In the genomic region with DNA sequence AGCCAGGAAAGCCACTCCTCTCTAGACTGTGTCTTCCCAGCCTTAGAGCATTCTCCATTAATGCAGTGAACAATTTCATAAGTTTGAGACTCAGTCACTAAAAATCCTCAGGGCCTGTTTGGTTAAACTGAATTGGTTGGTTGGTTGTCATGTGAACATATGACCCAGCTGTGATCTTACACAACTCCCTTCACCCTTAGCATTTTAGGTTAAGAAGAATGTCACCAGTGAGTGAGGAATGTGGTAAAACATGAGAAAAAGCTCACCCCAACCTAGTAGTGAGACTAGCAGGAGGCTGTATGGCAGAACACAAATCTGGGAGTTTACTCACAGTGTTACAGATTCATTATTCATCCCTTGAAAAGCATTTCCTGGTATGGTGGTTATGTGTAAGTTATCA, we compare ENCODE assay signal across 17 cellular contexts. TPM values are rescaled to one million over a fixed set of nuclear protein-coding genes. Genes with fewer than 3 reads are reported as not detected.
DNase-seq lines count a peak whose midpoint lies in the region; ATAC-seq, FAIRE-seq and TF ChIP-seq lines count a peak whose summit lies in the region.
"Had no signal": no experiment of that assay in that cellular context is flagged by ENCODE, and none has a peak within 500 bp of the region (broad histone marks: within the 10 kb centered on the region; RNA-seq: fewer than 3 reads in every experiment).

No MANE protein-coding gene starts in this region.

- H3K27ac ChIP-seq in epithelial cell of prostate = peak overlapping the region; percentile 81
- H3K27ac ChIP-seq: BLaER1, stomach had no signal

- intact Hi-C loops in Right ventricle myocardium superior (cut with DNase I) = no loop called here

- H3K36me3 ChIP-seq in BJ (ENCODE audit: control insufficient read depth, insufficient read depth, low read length) = no peaks in the 10 kb centered on the region
- H3K36me3 ChIP-seq: BLaER1, stomach had no signal

- no peak overlapping the region for H3K4me3 ChIP-seq in BJ (ENCODE audit: low read depth, low read length)
- H3K4me3 ChIP-seq: BLaER1, stomach had no signal

- DNase-seq in BJ (ENCODE audit: low read depth) = peak; percentile 46
- DNase-seq in NCI-H460 (ENCODE audit: extremely low read depth, low read depth) = peak; percentile 67
- peak; percentile 78 for DNase-seq in epithelial cell of prostate (ENCODE audit: low read depth, low spot score)
- DNase-seq in myocyte (ENCODE audit: low read depth) = peak; percentile 4
- no peak for DNase-seq in NCI-H446 treated with DMSO at 0.1 percent for 48 hours (lab: John Stamatoyannopoulos, UW)
- DNase-seq in Right ventricle myocardium superior = no peak
- no peak for DNase-seq in GM12892 (ENCODE audit: insufficient read length)
- DNase-seq: activated CD4-positive, alpha-beta T cell treated with anti-CD3 and anti-CD28 coated beads for 1 hour; activated CD8-positive, alpha-beta memory T cell treated with anti-CD3 and anti-CD28 coated beads, Interleukin-2, amount 50 U/mL, for 4 hours; DMS53; MM.1S; RPMI8226; stomach; T-helper 17 cell had no signal

- no peak for FAIRE-seq in GM12892 (lab: Jason Lieb, UNC)
- FAIRE-seq: colon had no signal

- no peak for TF ChIP-seq POLR2A in GM12892 (IDR thresholded peaks at IDR 0.05; ENCODE audit: low read depth, low read length)

- no peaks in the 10 kb centered on the region for H3K27me3 ChIP-seq in BJ (ENCODE audit: control insufficient read depth, insufficient read depth, low read length)
- H3K27me3 ChIP-seq: BLaER1, stomach had no signal

- POLR2A ChIA-PET in BJ (lab: Charles Lee) = no interaction called here

- CTCF ChIA-PET in BJ (lab: Yijun Ruan, JAX) = interaction anchor here (2.1 kb wide), 1 partner anchor 123 kb away, joined by 6 read pairs; no protein-coding TSS in a partner anchor

- ATAC-seq in Right ventricle myocardium superior (ENCODE audit: poor library complexity) = no peak
- ATAC-seq in HG03460 (IDR thresholded peaks at IDR 0.05; ENCODE audit: unreplicated experiment) = no peak
- ATAC-seq: T-helper 17 cell had no signal

- no peak for TF ChIP-seq CTCF in BJ (IDR thresholded peaks at IDR 0.05; ENCODE audit: insufficient read depth, low read depth, low read length)

RNA-seq across cellular contexts. Expression of gene LHCGR, which starts 32.4 kb away (rescaled TPM):
- not detected in 2 replicates for polyA plus RNA-seq in BJ (2011; rRNA removed)
- polyA minus RNA-seq in BJ (2011; rRNA and poly(A)+ RNA removed) = not detected in 2 replicates
- total RNA-seq in NCI-H460 (2014; rRNA removed; shearing (Covaris generic)) = 0.32 and 0.40 TPM in 2 replicates
- polyA plus RNA-seq in NCI-H460 (2014; cell fraction: nucleus; rRNA removed) = 0.04 TPM in 1 of 2 replicates, not detected in the other
- total RNA-seq in myocyte (not detected in 2 replicates), Right ventricle myocardium superior (not detected)
- not detected for polyA plus RNA-seq in myocyte (2012)
- polyA plus RNA-seq in GM12892 (2012; ENCODE audit: missing spikeins) = not detected
- total RNA-seq: T-helper 17 cell had no signal

Comparison
In these comparisons a context has a peak if more than half of its experiments do, and no peak if none do; other contexts are left out.
1. DNase-seq: peak in BJ (single experiment), NCI-H460 (single experiment), epithelial cell of prostate (single experiment) and myocyte (single experiment); none in NCI-H446 treated with DMSO at 0.1 percent for 48 hours (single experiment), Right ventricle myocardium superior (single experiment) and GM12892 (single experiment).